Comparison of ENCODE assay signal across 8 cellular contexts in genomic region chr17:55264640-55265298, GRCh38. TPM values are rescaled to one million over a fixed set of nuclear protein-coding genes. Genes with fewer than 3 reads are reported as not detected.
DNase-seq lines count a peak whose midpoint lies in the region; ATAC-seq and TF ChIP-seq lines count a peak whose summit lies in the region.

A gene with protein sequence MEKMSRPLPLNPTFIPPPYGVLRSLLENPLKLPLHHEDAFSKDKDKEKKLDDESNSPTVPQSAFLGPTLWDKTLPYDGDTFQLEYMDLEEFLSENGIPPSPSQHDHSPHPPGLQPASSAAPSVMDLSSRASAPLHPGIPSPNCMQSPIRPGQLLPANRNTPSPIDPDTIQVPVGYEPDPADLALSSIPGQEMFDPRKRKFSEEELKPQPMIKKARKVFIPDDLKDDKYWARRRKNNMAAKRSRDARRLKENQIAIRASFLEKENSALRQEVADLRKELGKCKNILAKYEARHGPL (plus strand): TSS chr17:55264960. CDS start chr17:55265485, 525 bp downstream.

- H3K9me3 ChIP-seq in esophagus muscularis mucosa (no peaks in the 10 kb centered on the region), mucosa of rectum (ENCODE audit: control insufficient read depth in 2 of 2, low read length in 2 of 2) (no peaks in the 10 kb centered on the region)

- TF ChIP-seq POLR2A in esophagus muscularis mucosa (IDR thresholded peaks at IDR 0.05; ENCODE audit: low read depth), result no peak

- DNase-seq in AG10803 (ENCODE audit: low read depth), result peak; percentile 62
- peak; percentile 57 for DNase-seq in GM19240 (ENCODE audit: insufficient read length, low spot score)
- peak; percentile 62 for DNase-seq in NCI-H526 treated with DMSO at 0.1 percent for 48 hours (lab: John Stamatoyannopoulos, UW)
- DNase-seq in activated T-cell treated with anti-CD3 and anti-CD28 coated beads, Interleukin-2, amount 50 U/mL, for 4 hours, result peak; percentile 69
- DNase-seq in esophagus muscularis mucosa (ENCODE audit: extremely low spot score), result peak; percentile 93
- DNase-seq in stimulated activated CD8-positive, alpha-beta memory T cell treated with anti-CD3 and anti-CD28 coated beads, Interleukin-4, amount 100 ng/mL, for 1 hour (ENCODE audit: low read depth in 2 of 2, low spot score in 1 of 2), result peak; percentile 24 to 28

- H3K4me3 Mint-ChIP-seq in activated T-cell treated with anti-CD3 and anti-CD28 coated beads, Interleukin-2, amount 50 U/mL, for 4 hours, result peak within 1 kb of the TSS; percentile 73

- H3K27me3 ChIP-seq in esophagus muscularis mucosa (no peaks in the 10 kb centered on the region), mucosa of rectum (ENCODE audit: control insufficient read depth in 2 of 2, insufficient read depth in 2 of 2, low read length in 2 of 2) (peaks cover 24 to 41% of the 10 kb centered on the region in 2 donors)

- H3K9me3 Mint-ChIP-seq in activated T-cell treated with anti-CD3 and anti-CD28 coated beads, Interleukin-2, amount 50 U/mL, for 4 hours, result peaks cover 5% of the 10 kb centered on the region

- H3K36me3 ChIP-seq in esophagus muscularis mucosa (no peaks in the 10 kb centered on the region), mucosa of rectum (ENCODE audit: control insufficient read depth in 2 of 2, insufficient read depth in 2 of 2, low read length in 2 of 2) (no peaks in the 10 kb centered on the region)

- H3K36me3 Mint-ChIP-seq in activated T-cell treated with anti-CD3 and anti-CD28 coated beads, Interleukin-2, amount 50 U/mL, for 4 hours (ENCODE audit: insufficient read depth), result no peaks in the 10 kb centered on the region

- WGBS in esophagus muscularis mucosa, result 1% methylated on average over 53 of the region's 64 CpGs

- H3K4me1 Mint-ChIP-seq in activated T-cell treated with anti-CD3 and anti-CD28 coated beads, Interleukin-2, amount 50 U/mL, for 4 hours (ENCODE audit: low read depth), result peaks cover 19% of the 10 kb centered on the region

- H3K4me3 ChIP-seq in AG10803 (ENCODE audit: low read length) (peak within 1 kb of the TSS; percentile 45), esophagus muscularis mucosa (peak within 1 kb of the TSS; percentile 70 to 87 (median 76)), mucosa of rectum (ENCODE audit: low read length in 2 of 2) (peak within 1 kb of the TSS; percentile 50 to 69)

- intact Hi-C loops in esophagus muscularis mucosa (cut with DNase I), result loop anchor here (2.0 to 10.0 kb wide), 4 partner anchors 26 to 150 kb away; no protein-coding TSS in a partner anchor

- TF ChIP-seq EP300 in esophagus muscularis mucosa (IDR thresholded peaks at IDR 0.05), result no peak

- no peak for TF ChIP-seq CTCF in AG10803 (conservative IDR thresholded peaks at IDR 0.05; ENCODE audit: low read length)
- peak in 1 of 3 experiments; percentile 4 for TF ChIP-seq CTCF in esophagus muscularis mucosa (IDR thresholded peaks at IDR 0.05)

- peak; percentile 96 for ATAC-seq in HG03442 (IDR thresholded peaks at IDR 0.05; ENCODE audit: unreplicated experiment)
- peak; percentile 92 to 93 for ATAC-seq in activated T-cell treated with anti-CD3 and anti-CD28 coated beads, Interleukin-2, amount 50 U/mL, for 4 hours

- H3K27me3 Mint-ChIP-seq in activated T-cell treated with anti-CD3 and anti-CD28 coated beads, Interleukin-2, amount 50 U/mL, for 4 hours (ENCODE audit: low read depth), result peaks cover 55% of the 10 kb centered on the region

- H3K9ac ChIP-seq in mucosa of rectum (ENCODE audit: low read depth in 1 of 2, low read length in 2 of 2), result peak within 1 kb of the TSS; percentile 24 to 50

- H3K4me1 ChIP-seq in esophagus muscularis mucosa (peaks cover 13 to 38% (median 33%) of the 10 kb centered on the region in 4 donors), mucosa of rectum (ENCODE audit: control insufficient read depth in 2 of 2, insufficient read depth in 2 of 2, low read length in 2 of 2) (peaks cover 13 to 15% of the 10 kb centered on the region in 2 donors)

- H3K27ac ChIP-seq in esophagus muscularis mucosa (replicated peaks in 1 of 4) (peak within 1 kb of the TSS; percentile 92 to 99 (median 98)), mucosa of rectum (ENCODE audit: low read depth in 2 of 2, low read length in 2 of 2) (peak within 1 kb of the TSS; percentile 41 to 44)

RNA-seq across cellular contexts. Expression of the gene that starts here (rescaled TPM):
- total RNA-seq in activated T-cell treated with anti-CD3 and anti-CD28 coated beads, Interleukin-2, amount 50 U/mL, for 4 hours, result 1 to 10 TPM in 2 of 3 donors, under 1 TPM in 1; 0.98 to 1.6 (median 1.0) TPM
- total RNA-seq in esophagus muscularis mucosa, result 100 to 1,000 TPM; 137 to 176 (median 154) TPM

Comparison
In these comparisons a context has a peak if more than half of its experiments do, and no peak if none do; other contexts are left out.
1. Peak in every context shown above with its lines: DNase-seq, ATAC-seq, H3K4me3 ChIP-seq and H3K27ac ChIP-seq.
2. RNA of the gene that starts here (total RNA-seq): 137 to 176 TPM in esophagus muscularis mucosa; 0.98 to 1.6 TPM in activated T-cell treated with anti-CD3 and anti-CD28 coated beads, Interleukin-2, amount 50 U/mL, for 4 hours; every median in the first group is over 10 times any median in the second.
3. DNase-seq: peak in every context shown above with its lines; median percentile 93 in esophagus muscularis mucosa; 69 in activated T-cell treated with anti-CD3 and anti-CD28 coated beads, Interleukin-2, amount 50 U/mL, for 4 hours; 62 in AG10803; 62 in NCI-H526 treated with DMSO at 0.1 percent for 48 hours; 57 in GM19240; 26 in stimulated activated CD8-positive, alpha-beta memory T cell treated with anti-CD3 and anti-CD28 coated beads, Interleukin-4, amount 100 ng/mL, for 1 hour.